Comparison of ENCODE assay signal across 1 cellular context in genomic region chr11:73307323-73308002, GRCh38.
TF ChIP-seq lines count a peak whose summit lies in the region.

No MANE protein-coding gene starts in this region.

TF ChIP-seq in HepG2, 621 proteins besides CTCF, POLR2A, EP300 and RAD21 (continued from another document and continues in another):
- TF ChIP-seq HMGXB4 (CRISPR knock-in tag; IDR thresholded peaks at IDR 0.05; ENCODE audit: borderline replicate concordance in 1 of 2, low read depth in 1 of 2) (peak; percentile 72 to 75; a peak in 3 of 4 replicates), ZNF180 (CRISPR knock-in tag; IDR thresholded peaks at IDR 0.05; ENCODE audit: borderline replicate concordance, low read depth) (no peak), HNRNPLL (IDR thresholded peaks at IDR 0.05; ENCODE audit: low read depth, low read length, poor library complexity, severe bottlenecking) (peak; percentile 60), SPEN (CRISPR knock-in tag; IDR thresholded peaks at IDR 0.05; ENCODE audit: low read depth) (no peak), PCBP2 (optimal IDR thresholded peaks at IDR 0.05; ENCODE audit: low read depth, low read length, poor library complexity, severe bottlenecking) (no peak), SMC3 (IDR thresholded peaks at IDR 0.05; ENCODE audit: low read length) (peak; percentile 93), TSC22D2 (CRISPR knock-in tag; IDR thresholded peaks at IDR 0.05; ENCODE audit: borderline replicate concordance) (no peak), ZBTB38 (CRISPR knock-in tag; IDR thresholded peaks at IDR 0.05) (peak; percentile 46; the same call in 1 of the 2 replicates), IKZF4 (CRISPR knock-in tag; IDR thresholded peaks at IDR 0.05; ENCODE audit: borderline replicate concordance, low read depth, not compliant biosample characterization) (no peak), ZIK1 (CRISPR knock-in tag; IDR thresholded peaks at IDR 0.05; ENCODE audit: borderline replicate concordance, low read depth) (peak; percentile 65; the same call in 1 of the 2 replicates), ZNF44 (CRISPR knock-in tag; IDR thresholded peaks at IDR 0.05) (no peak), CEBPB (IDR thresholded peaks at IDR 0.05; ENCODE audit: borderline replicate concordance, low read depth, low read length) (peak; percentile 42; the same call in 1 of the 2 replicates), ZXDC (CRISPR knock-in tag; IDR thresholded peaks at IDR 0.05) (no peak), ZNF749 (CRISPR knock-in tag; IDR thresholded peaks at IDR 0.05; ENCODE audit: borderline replicate concordance) (no peak; the same call in 1 of the 2 replicates), ZMYM3 (CRISPR knock-in tag; IDR thresholded peaks at IDR 0.05) (peak; percentile 48), ZFP36 (IDR thresholded peaks at IDR 0.05; ENCODE audit: borderline replicate concordance, low read depth, low read length, partially characterized antibody) (no peak), HNF1A (IDR thresholded peaks at IDR 0.05; ENCODE audit: low read depth) (no peak), HNF1A (CRISPR knock-in tag; IDR thresholded peaks at IDR 0.05; ENCODE audit: borderline replicate concordance) (no peak), ZNF230 (CRISPR knock-in tag; IDR thresholded peaks at IDR 0.05) (peak; percentile 63; the same call in 1 of the 2 replicates), PHF21A (CRISPR knock-in tag; IDR thresholded peaks at IDR 0.05) (peak; percentile 43; the same call in 1 of the 2 replicates), CENPT (CRISPR knock-in tag; IDR thresholded peaks at IDR 0.05; ENCODE audit: low read depth) (no peak), ZNF136 (CRISPR knock-in tag; IDR thresholded peaks at IDR 0.05; ENCODE audit: low read depth) (0 out of 2 replicates have a peak, but pooled peaks have one; percentile 24), NR2F6 (IDR thresholded peaks at IDR 0.05) (no peak), NR2F6 (CRISPR knock-in tag; IDR thresholded peaks at IDR 0.05) (no peak), NPAS2 (CRISPR knock-in tag; IDR thresholded peaks at IDR 0.05; ENCODE audit: borderline replicate concordance) (no peak), MIXL1 (CRISPR knock-in tag; IDR thresholded peaks at IDR 0.05) (0 out of 2 replicates have a peak, but pooled peaks have one; percentile 15), ZNF768 (CRISPR knock-in tag; IDR thresholded peaks at IDR 0.05) (no peak), ERF (CRISPR knock-in tag; IDR thresholded peaks at IDR 0.05) (peak; percentile 11), ZC3H13 (CRISPR knock-in tag; IDR thresholded peaks at IDR 0.05) (peak; percentile 47; the same call in 1 of the 2 replicates), MED1 (CRISPR knock-in tag; IDR thresholded peaks at IDR 0.05) (no peak), MTF2 (CRISPR knock-in tag; IDR thresholded peaks at IDR 0.05; ENCODE audit: borderline replicate concordance) (no peak), SOX13 (IDR thresholded peaks at IDR 0.05) (no peak), SOX13 (CRISPR knock-in tag; conservative IDR thresholded peaks at IDR 0.05 in 1 of 2, IDR thresholded peaks at IDR 0.05 in 1 of 2) (peak in 1 of 2 experiments; percentile 6; a peak in 1 of 4 replicates), HES4 (CRISPR knock-in tag; IDR thresholded peaks at IDR 0.05; ENCODE audit: borderline replicate concordance) (peak; percentile 74; the same call in 1 of the 2 replicates), ZNF446 (CRISPR knock-in tag; IDR thresholded peaks at IDR 0.05) (0 out of 2 replicates have a peak, but pooled peaks have one; percentile 51), ZSCAN21 (CRISPR knock-in tag; IDR thresholded peaks at IDR 0.05; ENCODE audit: borderline replicate concordance) (no peak)
- TF ChIP-seq, protein P1, sequence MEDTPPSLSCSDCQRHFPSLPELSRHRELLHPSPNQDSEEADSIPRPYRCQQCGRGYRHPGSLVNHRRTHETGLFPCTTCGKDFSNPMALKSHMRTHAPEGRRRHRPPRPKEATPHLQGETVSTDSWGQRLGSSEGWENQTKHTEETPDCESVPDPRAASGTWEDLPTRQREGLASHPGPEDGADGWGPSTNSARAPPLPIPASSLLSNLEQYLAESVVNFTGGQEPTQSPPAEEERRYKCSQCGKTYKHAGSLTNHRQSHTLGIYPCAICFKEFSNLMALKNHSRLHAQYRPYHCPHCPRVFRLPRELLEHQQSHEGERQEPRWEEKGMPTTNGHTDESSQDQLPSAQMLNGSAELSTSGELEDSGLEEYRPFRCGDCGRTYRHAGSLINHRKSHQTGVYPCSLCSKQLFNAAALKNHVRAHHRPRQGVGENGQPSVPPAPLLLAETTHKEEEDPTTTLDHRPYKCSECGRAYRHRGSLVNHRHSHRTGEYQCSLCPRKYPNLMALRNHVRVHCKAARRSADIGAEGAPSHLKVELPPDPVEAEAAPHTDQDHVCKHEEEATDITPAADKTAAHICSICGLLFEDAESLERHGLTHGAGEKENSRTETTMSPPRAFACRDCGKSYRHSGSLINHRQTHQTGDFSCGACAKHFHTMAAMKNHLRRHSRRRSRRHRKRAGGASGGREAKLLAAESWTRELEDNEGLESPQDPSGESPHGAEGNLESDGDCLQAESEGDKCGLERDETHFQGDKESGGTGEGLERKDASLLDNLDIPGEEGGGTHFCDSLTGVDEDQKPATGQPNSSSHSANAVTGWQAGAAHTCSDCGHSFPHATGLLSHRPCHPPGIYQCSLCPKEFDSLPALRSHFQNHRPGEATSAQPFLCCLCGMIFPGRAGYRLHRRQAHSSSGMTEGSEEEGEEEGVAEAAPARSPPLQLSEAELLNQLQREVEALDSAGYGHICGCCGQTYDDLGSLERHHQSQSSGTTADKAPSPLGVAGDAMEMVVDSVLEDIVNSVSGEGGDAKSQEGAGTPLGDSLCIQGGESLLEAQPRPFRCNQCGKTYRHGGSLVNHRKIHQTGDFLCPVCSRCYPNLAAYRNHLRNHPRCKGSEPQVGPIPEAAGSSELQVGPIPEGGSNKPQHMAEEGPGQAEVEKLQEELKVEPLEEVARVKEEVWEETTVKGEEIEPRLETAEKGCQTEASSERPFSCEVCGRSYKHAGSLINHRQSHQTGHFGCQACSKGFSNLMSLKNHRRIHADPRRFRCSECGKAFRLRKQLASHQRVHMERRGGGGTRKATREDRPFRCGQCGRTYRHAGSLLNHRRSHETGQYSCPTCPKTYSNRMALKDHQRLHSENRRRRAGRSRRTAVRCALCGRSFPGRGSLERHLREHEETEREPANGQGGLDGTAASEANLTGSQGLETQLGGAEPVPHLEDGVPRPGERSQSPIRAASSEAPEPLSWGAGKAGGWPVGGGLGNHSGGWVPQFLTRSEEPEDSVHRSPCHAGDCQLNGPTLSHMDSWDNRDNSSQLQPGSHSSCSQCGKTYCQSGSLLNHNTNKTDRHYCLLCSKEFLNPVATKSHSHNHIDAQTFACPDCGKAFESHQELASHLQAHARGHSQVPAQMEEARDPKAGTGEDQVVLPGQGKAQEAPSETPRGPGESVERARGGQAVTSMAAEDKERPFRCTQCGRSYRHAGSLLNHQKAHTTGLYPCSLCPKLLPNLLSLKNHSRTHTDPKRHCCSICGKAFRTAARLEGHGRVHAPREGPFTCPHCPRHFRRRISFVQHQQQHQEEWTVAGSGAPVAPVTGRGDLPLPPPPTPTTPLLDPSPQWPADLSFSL (CRISPR knock-in tag; IDR thresholded peaks at IDR 0.05): peak; percentile 93
- TF ChIP-seq, protein P2, sequence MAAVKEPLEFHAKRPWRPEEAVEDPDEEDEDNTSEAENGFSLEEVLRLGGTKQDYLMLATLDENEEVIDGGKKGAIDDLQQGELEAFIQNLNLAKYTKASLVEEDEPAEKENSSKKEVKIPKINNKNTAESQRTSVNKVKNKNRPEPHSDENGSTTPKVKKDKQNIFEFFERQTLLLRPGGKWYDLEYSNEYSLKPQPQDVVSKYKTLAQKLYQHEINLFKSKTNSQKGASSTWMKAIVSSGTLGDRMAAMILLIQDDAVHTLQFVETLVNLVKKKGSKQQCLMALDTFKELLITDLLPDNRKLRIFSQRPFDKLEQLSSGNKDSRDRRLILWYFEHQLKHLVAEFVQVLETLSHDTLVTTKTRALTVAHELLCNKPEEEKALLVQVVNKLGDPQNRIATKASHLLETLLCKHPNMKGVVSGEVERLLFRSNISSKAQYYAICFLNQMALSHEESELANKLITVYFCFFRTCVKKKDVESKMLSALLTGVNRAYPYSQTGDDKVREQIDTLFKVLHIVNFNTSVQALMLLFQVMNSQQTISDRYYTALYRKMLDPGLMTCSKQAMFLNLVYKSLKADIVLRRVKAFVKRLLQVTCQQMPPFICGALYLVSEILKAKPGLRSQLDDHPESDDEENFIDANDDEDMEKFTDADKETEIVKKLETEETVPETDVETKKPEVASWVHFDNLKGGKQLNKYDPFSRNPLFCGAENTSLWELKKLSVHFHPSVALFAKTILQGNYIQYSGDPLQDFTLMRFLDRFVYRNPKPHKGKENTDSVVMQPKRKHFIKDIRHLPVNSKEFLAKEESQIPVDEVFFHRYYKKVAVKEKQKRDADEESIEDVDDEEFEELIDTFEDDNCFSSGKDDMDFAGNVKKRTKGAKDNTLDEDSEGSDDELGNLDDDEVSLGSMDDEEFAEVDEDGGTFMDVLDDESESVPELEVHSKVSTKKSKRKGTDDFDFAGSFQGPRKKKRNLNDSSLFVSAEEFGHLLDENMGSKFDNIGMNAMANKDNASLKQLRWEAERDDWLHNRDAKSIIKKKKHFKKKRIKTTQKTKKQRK (IDR thresholded peaks at IDR 0.05; ENCODE audit: low read length): no peak
- TF ChIP-seq, protein P3, sequence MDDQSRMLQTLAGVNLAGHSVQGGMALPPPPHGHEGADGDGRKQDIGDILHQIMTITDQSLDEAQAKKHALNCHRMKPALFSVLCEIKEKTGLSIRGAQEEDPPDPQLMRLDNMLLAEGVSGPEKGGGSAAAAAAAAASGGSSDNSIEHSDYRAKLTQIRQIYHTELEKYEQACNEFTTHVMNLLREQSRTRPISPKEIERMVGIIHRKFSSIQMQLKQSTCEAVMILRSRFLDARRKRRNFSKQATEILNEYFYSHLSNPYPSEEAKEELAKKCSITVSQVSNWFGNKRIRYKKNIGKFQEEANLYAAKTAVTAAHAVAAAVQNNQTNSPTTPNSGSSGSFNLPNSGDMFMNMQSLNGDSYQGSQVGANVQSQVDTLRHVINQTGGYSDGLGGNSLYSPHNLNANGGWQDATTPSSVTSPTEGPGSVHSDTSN (CRISPR knock-in tag; IDR thresholded peaks at IDR 0.05; ENCODE audit: borderline replicate concordance): no peak
- TF ChIP-seq, protein P4, sequence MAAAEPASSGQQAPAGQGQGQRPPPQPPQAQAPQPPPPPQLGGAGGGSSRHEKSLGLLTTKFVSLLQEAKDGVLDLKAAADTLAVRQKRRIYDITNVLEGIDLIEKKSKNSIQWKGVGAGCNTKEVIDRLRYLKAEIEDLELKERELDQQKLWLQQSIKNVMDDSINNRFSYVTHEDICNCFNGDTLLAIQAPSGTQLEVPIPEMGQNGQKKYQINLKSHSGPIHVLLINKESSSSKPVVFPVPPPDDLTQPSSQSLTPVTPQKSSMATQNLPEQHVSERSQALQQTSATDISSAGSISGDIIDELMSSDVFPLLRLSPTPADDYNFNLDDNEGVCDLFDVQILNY (CRISPR knock-in tag; conservative IDR thresholded peaks at IDR 0.05): no peak
